In genomic region chr19:12669272-12670158, GRCh38 we compare ENCODE assay signal across 8 cellular contexts. TPM values are rescaled to one million over a fixed set of nuclear protein-coding genes. Genes with fewer than 3 reads are reported as not detected.
DNase-seq lines count a peak whose midpoint lies in the region; ATAC-seq lines count a peak whose summit lies in the region.

No MANE protein-coding gene starts in this region.

- peaks cover 0 to 20% (median 0%) of the 10 kb centered on the region in 3 donors for H3K36me3 Mint-ChIP-seq in naive thymus-derived CD8-positive, alpha-beta T cell

- ATAC-seq in naive thymus-derived CD8-positive, alpha-beta T cell: peak; percentile 31 to 35
- no peak for ATAC-seq in HG02623 (IDR thresholded peaks at IDR 0.05; ENCODE audit: unreplicated experiment)

- no peaks in the 10 kb centered on the region for H3K9me3 Mint-ChIP-seq in naive thymus-derived CD8-positive, alpha-beta T cell

- in situ Hi-C loops in KBM-7 (cut with MboI; ENCODE audit: low pct_unique_long_range_greater_than_20kb, low sequenced_read_pairs): no loop called here

- POLR2A ChIA-PET in naive thymus-derived CD8-positive, alpha-beta T cell (lab: Charles Lee): interaction anchor here (0.6 to 2.7 kb wide), 21 partner anchors 8 to 796 kb away, joined by 3 to 32 read pairs (median 4); partner anchors contain the start of genes DHPS, JUNB, PRDX2 and THSD8

- H3K4me3 Mint-ChIP-seq in naive thymus-derived CD8-positive, alpha-beta T cell: peak overlapping the region; percentile 90 to 100 (median 98)

- DNase-seq in GM04503 (ENCODE audit: low read depth) (peak; percentile 58), KBM-7 (peak; percentile 86), RKO (ENCODE audit: low spot score) (peak; percentile 88), fibroblast of peridontal ligament (ENCODE audit: extremely low read depth) (peak; percentile 89)
- peak; percentile 56 to 63 for DNase-seq in activated T-helper 1 cell treated with anti-CD3 and anti-CD28 coated beads, Interleukin-2, amount 50 U/mL, for 16 hours (ENCODE audit: low read depth in 1 of 2, low spot score in 1 of 2)
- peak; percentile 53 to 89 (median 72) for DNase-seq in naive thymus-derived CD8-positive, alpha-beta T cell
- peak; percentile 62 to 91 (median 72) for DNase-seq in stimulated activated naive CD4-positive, alpha-beta T cell (lab: John Stamatoyannopoulos, UW)

- H3K4me1 Mint-ChIP-seq in naive thymus-derived CD8-positive, alpha-beta T cell: peaks cover 22 to 63% (median 58%) of the 10 kb centered on the region in 4 donors

- H3K27me3 Mint-ChIP-seq in naive thymus-derived CD8-positive, alpha-beta T cell: no peaks in the 10 kb centered on the region

- peak overlapping the region; percentile 98 to 100 (median 100) for H3K27ac Mint-ChIP-seq in naive thymus-derived CD8-positive, alpha-beta T cell

RNA-seq across cellular contexts. Expression of gene WDR83, which starts 2.9 kb away (rescaled TPM):
- 10 to 100 TPM; 17.6 to 22.7 TPM for total RNA-seq in naive thymus-derived CD8-positive, alpha-beta T cell
- polyA plus RNA-seq in naive thymus-derived CD8-positive, alpha-beta T cell: 10 to 100 TPM; 12.6 to 19.9 (median 12.9) TPM

RNA-seq across cellular contexts. Expression of gene MAN2B1, which starts 3.0 kb away (rescaled TPM):
- 100 to 1,000 TPM in 1 of 2 experiments, 10 to 100 TPM in 1; 87.5 to 101 TPM for total RNA-seq in naive thymus-derived CD8-positive, alpha-beta T cell
- 10 to 100 TPM; 33.9 to 55.4 (median 34.7) TPM for polyA plus RNA-seq in naive thymus-derived CD8-positive, alpha-beta T cell

RNA-seq across cellular contexts. Expression of gene DHPS, which starts 12.2 kb away (rescaled TPM):
- total RNA-seq in naive thymus-derived CD8-positive, alpha-beta T cell: 100 to 1,000 TPM; 219 to 224 TPM
- 100 to 1,000 TPM in 1 of 3 donors, 10 to 100 TPM in 2; 74.8 to 108 (median 88.9) TPM for polyA plus RNA-seq in naive thymus-derived CD8-positive, alpha-beta T cell

RNA-seq across cellular contexts. Expression of gene GNG14, which starts 18.3 kb away (rescaled TPM):
- total RNA-seq in naive thymus-derived CD8-positive, alpha-beta T cell: not detected
- polyA plus RNA-seq in naive thymus-derived CD8-positive, alpha-beta T cell: not detected

RNA-seq across cellular contexts. Expression of gene FBXW9, which starts 26.9 kb away (rescaled TPM):
- 1 to 10 TPM; 2.8 to 2.9 TPM for total RNA-seq in naive thymus-derived CD8-positive, alpha-beta T cell
- polyA plus RNA-seq in naive thymus-derived CD8-positive, alpha-beta T cell: 1 to 10 TPM; 4.3 to 5.7 (median 5.4) TPM
